6 cellular contexts compared by ENCODE assay signal in the genomic region with DNA sequence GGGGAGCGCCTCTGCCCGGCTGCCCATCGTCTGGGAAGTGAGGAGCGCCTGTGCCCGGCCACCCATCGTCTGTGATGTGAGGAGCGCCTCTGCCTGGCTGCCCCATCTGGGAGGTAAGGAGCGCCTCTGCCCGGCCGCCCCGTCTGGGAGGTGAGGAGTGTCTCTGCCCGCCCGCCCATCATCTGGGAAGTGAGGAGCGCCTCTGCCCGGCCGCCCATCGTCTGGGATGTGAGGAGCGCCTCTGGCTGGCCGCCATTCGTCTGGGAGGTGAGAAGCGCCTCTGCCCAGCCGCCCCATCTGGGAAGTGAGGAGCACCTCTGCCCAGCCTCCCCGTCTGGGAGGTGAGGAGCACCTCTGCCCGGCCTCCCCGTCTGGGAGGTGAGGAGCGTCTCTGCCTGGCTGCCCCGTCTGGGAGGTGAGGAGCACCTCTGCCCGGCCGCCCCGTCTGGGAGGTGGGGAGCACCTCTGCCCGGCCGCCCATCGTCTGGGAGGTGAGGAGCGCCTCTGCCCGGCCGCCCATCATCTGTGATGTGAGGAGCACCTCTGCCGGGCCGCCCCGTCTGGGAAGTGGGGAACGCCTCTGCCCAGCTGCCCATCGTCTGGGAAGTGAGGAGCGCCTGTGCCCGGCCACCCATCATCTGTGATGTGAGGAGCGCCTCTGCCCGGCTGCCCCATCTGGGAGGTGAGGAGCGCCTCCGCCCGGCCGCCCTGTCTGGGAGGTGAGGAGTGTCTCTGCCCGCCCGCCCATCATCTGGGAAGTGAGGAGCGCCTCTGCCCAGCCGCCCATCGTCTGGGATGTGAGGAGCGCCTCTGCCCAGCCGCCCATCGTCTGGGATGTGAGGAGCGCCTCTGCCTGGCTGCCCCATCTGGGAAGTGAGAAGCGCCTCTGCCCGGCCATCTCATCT. TPM values are rescaled to one million over a fixed set of nuclear protein-coding genes. Genes with fewer than 3 reads are reported as not detected.
DNase-seq lines count a peak whose midpoint lies in the region; ATAC-seq, FAIRE-seq and TF ChIP-seq lines count a peak whose summit lies in the region.
"Not testable (repeated sequence)": the region's sequence is repeated elsewhere in the genome, so short reads cannot be mapped to it uniquely, and the experiment has no call there.

No MANE protein-coding gene starts in this region.

- H3K23ac ChIP-seq in neuronal stem cell (ENCODE audit: low read depth, low read length, poor library complexity) = not testable (repeated sequence)

- not testable (repeated sequence) for H3K27ac Mint-ChIP-seq in CD14-positive monocyte

- H3K79me1 ChIP-seq in neuronal stem cell (ENCODE audit: low read depth, low read length) = not testable (repeated sequence)

- H3K27ac ChIP-seq in right cardiac atrium (ENCODE audit: low read length); kidney (ENCODE audit: low read depth in 2 of 2, low read length in 2 of 2); right lobe of liver; neuronal stem cell (replicated peaks; ENCODE audit: low read length); spleen: not testable (repeated sequence)

- H3K27me3 ChIP-seq in right cardiac atrium (ENCODE audit: control insufficient read depth, insufficient read depth); right lobe of liver; neuronal stem cell (ENCODE audit: control insufficient read depth in 3 of 3, insufficient read depth in 3 of 3, low read depth in 1 of 3, low read length in 3 of 3); spleen (replicated peaks in 1 of 7): not testable (repeated sequence)

- H3K9me3 Mint-ChIP-seq in CD14-positive monocyte = peaks cover 17 to 34% (median 23%) of the 10 kb centered on the region in 7 donors

- not testable (repeated sequence) for H3K27me3 Mint-ChIP-seq in CD14-positive monocyte (ENCODE audit: low read depth in 3 of 3)

- not testable (repeated sequence) for H2BK15ac ChIP-seq in neuronal stem cell (ENCODE audit: low read length)

- WGBS in right cardiac atrium = 96% methylated on average over 60 of the region's 60 CpGs
- no CpG with 5 or more reads among the region's 60 CpGs for WGBS in right lobe of liver (ENCODE audit: insufficient coverage, low coverage, low lambda C conversion rate, missing lambda C conversion rate)
- no CpG with 5 or more reads among the region's 60 CpGs for WGBS in neuronal stem cell (ENCODE audit: extremely low coverage in 2 of 2, insufficient read length in 2 of 2, insufficient replicate concordance in 1 of 2), 2 donors
- 92 to 99% (median 96%) methylated on average over 26 to 60 of the region's 60 CpGs for whole genome bisulfite sequencing in spleen, 5 donors

- not testable (repeated sequence) for H4K91ac ChIP-seq in neuronal stem cell (ENCODE audit: low read depth, low read length, poor library complexity)

- not testable (repeated sequence) for H2BK120ac ChIP-seq in neuronal stem cell (ENCODE audit: low read depth, low read length)

- H3K9ac ChIP-seq in kidney (ENCODE audit: low read length in 2 of 2); neuronal stem cell (ENCODE audit: low read depth, low read length, poor library complexity): not testable (repeated sequence)

- H2AK5ac ChIP-seq in neuronal stem cell (ENCODE audit: low read depth, low read length) = not testable (repeated sequence)

- H4K8ac ChIP-seq in neuronal stem cell (ENCODE audit: low read depth, low read length) = peak overlapping the region; percentile 43

- H3K4me2 ChIP-seq in neuronal stem cell (ENCODE audit: insufficient read depth, low read length, poor library complexity, severe bottlenecking) = not testable (repeated sequence)

- H3K4me1 Mint-ChIP-seq in CD14-positive monocyte = not testable (repeated sequence)

- not testable (repeated sequence) for H2BK12ac ChIP-seq in neuronal stem cell (ENCODE audit: low read length)

- TF ChIP-seq POLR2A in right lobe of liver (IDR thresholded peaks at IDR 0.05); spleen (IDR thresholded peaks at IDR 0.05): not testable (repeated sequence)

- not testable (repeated sequence) for TF ChIP-seq CTCF in CD14-positive monocyte (IDR thresholded peaks at IDR 0.05); kidney (IDR thresholded peaks at IDR 0.05; ENCODE audit: borderline replicate concordance, extremely low read depth, insufficient read depth); right lobe of liver (IDR thresholded peaks at IDR 0.05); spleen (IDR thresholded peaks at IDR 0.05 in 8 of 11, conservative IDR thresholded peaks at IDR 0.05 in 3 of 11)

- H3K36me3 Mint-ChIP-seq in CD14-positive monocyte = not testable (repeated sequence)

- intact Hi-C loops in CD14-positive monocyte (cut with micrococcal nuclease); right cardiac atrium (cut with DNase I); kidney (cut with DNase I); right lobe of liver (cut with DNase I); spleen (cut with DNase I; ENCODE audit: low total_unique reads): not testable (repeated sequence)

- H3K9me3 ChIP-seq in right cardiac atrium (ENCODE audit: control insufficient read depth, low read length); kidney (ENCODE audit: control insufficient read depth in 1 of 2, low read length in 2 of 2); right lobe of liver: not testable (repeated sequence)
- peaks cover 0 to 11% of the 10 kb centered on the region in 2 donors for H3K9me3 ChIP-seq in neuronal stem cell (replicated peaks in 1 of 2; ENCODE audit: control insufficient read depth in 2 of 2, insufficient read depth in 1 of 2, low read depth in 1 of 2, low read length in 2 of 2)
- peaks cover 0 to 25% (median 0%) of the 10 kb centered on the region in 8 donors for H3K9me3 ChIP-seq in spleen

- H3K18ac ChIP-seq in neuronal stem cell (ENCODE audit: low read length) = not testable (repeated sequence)

- H3K4me3 ChIP-seq in right cardiac atrium (ENCODE audit: low read length); kidney (ENCODE audit: low read length in 2 of 2); right lobe of liver; neuronal stem cell (ENCODE audit: low read length in 2 of 2); spleen: not testable (repeated sequence)

- H3K36me3 ChIP-seq in kidney (ENCODE audit: control insufficient read depth in 1 of 2, insufficient read depth in 2 of 2, low read length in 2 of 2); right lobe of liver; neuronal stem cell (replicated peaks in 1 of 2; ENCODE audit: control insufficient read depth in 2 of 2, insufficient read depth in 2 of 2, low read length in 2 of 2); spleen: not testable (repeated sequence)

- not testable (repeated sequence) for H2AFZ ChIP-seq in neuronal stem cell (ENCODE audit: low read length)

- DNase-seq in CD14-positive monocyte (ENCODE audit: low spot score) = peak; percentile 47
- peak in 2 of 3 donors; percentile 37 to 62 for DNase-seq in right cardiac atrium
- peak; percentile 65 for DNase-seq in kidney
- DNase-seq in right lobe of liver = peak in 2 of 3 donors; percentile 17 to 48
- DNase-seq in neuronal stem cell (ENCODE audit: low spot score) = not testable (repeated sequence)
- DNase-seq in spleen = peak; percentile 64

- not testable (repeated sequence) for H3K4me1 ChIP-seq in right cardiac atrium (ENCODE audit: control insufficient read depth, insufficient read depth, low read length); kidney (ENCODE audit: control insufficient read depth in 1 of 2, insufficient read depth in 1 of 2, low read depth in 1 of 2, low read length in 2 of 2); right lobe of liver; neuronal stem cell (ENCODE audit: control insufficient read depth in 2 of 2, insufficient read depth in 1 of 2, low read depth in 1 of 2, low read length in 2 of 2); spleen

- FAIRE-seq in kidney (lab: Jason Lieb, UNC) = not testable (repeated sequence)

- not testable (repeated sequence) for H2BK5ac ChIP-seq in neuronal stem cell (ENCODE audit: low read length)

- H3K4ac ChIP-seq in neuronal stem cell (ENCODE audit: low read length) = not testable (repeated sequence)

- not testable (repeated sequence) for ATAC-seq in right cardiac atrium, right lobe of liver

- H3K4me3 Mint-ChIP-seq in CD14-positive monocyte = not testable (repeated sequence)

- H3K14ac ChIP-seq in neuronal stem cell (ENCODE audit: low read length) = not testable (repeated sequence)

RNA-seq across cellular contexts. Expression of a gene that starts 8.0 kb away (rescaled TPM):
- 1 to 10 TPM; 4.0 to 4.6 TPM for polyA plus RNA-seq in CD14-positive monocyte
- 1 to 10 TPM; 6.5 to 7.6 (median 7.1) TPM for total RNA-seq in right cardiac atrium
- 5.7 TPM for polyA plus RNA-seq in right cardiac atrium
- 14.6 TPM for total RNA-seq in kidney
- 10.1 TPM for polyA plus RNA-seq in kidney (ENCODE audit: insufficient read depth, low read depth, low replicate concordance)
- total RNA-seq in right lobe of liver = 1 to 10 TPM; 4.9 to 9.9 (median 7.7) TPM
- 8.7 TPM for polyA plus RNA-seq in neuronal stem cell (2013, experiment 1 of 2)
- 8.2 TPM for polyA plus RNA-seq in neuronal stem cell (2013, experiment 2 of 2)
- 10 to 100 TPM; 13.0 to 20.1 (median 16.3) TPM for total RNA-seq in spleen
- 10 to 100 TPM; 11.6 to 12.1 (median 11.7) TPM for polyA plus RNA-seq in spleen

RNA-seq across cellular contexts. Expression of a gene that starts 52.1 kb away (rescaled TPM):
- polyA plus RNA-seq in CD14-positive monocyte (1 to 10 TPM; 1.5 to 7.3 TPM), right cardiac atrium (15.5 TPM), kidney (ENCODE audit: insufficient read depth, low read depth, low replicate concordance) (18.5 TPM), spleen (10 to 100 TPM in 2 of 3 donors, 1 to 10 TPM in 1; 7.5 to 13.2 (median 12.5) TPM)
- total RNA-seq in right cardiac atrium (10 to 100 TPM; 33.9 to 47.4 (median 40.7) TPM), kidney (66.8 TPM), right lobe of liver (10 to 100 TPM; 30.9 to 63.7 (median 40.5) TPM), spleen (100 to 1,000 TPM in 1 of 7 donors, 10 to 100 TPM in 6; 61.8 to 100 (median 73.7) TPM)
- 12.8 TPM for polyA plus RNA-seq in neuronal stem cell (2013, experiment 1 of 2)
- 14.0 TPM for polyA plus RNA-seq in neuronal stem cell (2013, experiment 2 of 2)
